Comparison of ENCODE assay signal across 1 cellular context in the genomic region with DNA sequence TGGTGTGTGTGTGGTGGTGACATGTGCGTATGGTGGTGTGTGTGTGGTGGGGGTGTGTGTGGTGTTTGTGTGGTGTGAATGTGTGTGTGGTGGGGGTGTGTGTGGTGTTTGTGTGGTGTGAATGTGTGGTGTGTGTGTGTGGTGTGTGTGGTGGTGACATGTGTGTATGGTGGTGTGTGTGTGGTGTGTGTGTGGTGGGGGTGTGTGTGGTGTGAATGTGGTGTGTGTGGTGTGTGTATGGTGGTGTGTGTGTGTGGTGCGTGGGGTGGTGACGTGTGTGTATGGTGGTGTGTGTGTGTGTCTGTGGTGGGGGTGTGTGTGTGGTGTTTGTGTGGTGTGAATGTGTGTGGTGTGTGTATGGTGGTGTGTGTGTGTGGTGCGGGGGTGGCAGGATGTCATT.
TF ChIP-seq lines count a peak whose summit lies in the region.

No MANE protein-coding gene starts in this region.

TF ChIP-seq in GM23338, 12 proteins besides CTCF, POLR2A, EP300 and RAD21:
- TF ChIP-seq ZNF331 (CRISPR knock-in tag; IDR thresholded peaks at IDR 0.05; ENCODE audit: low read depth): no peak
- TF ChIP-seq, protein P1, sequence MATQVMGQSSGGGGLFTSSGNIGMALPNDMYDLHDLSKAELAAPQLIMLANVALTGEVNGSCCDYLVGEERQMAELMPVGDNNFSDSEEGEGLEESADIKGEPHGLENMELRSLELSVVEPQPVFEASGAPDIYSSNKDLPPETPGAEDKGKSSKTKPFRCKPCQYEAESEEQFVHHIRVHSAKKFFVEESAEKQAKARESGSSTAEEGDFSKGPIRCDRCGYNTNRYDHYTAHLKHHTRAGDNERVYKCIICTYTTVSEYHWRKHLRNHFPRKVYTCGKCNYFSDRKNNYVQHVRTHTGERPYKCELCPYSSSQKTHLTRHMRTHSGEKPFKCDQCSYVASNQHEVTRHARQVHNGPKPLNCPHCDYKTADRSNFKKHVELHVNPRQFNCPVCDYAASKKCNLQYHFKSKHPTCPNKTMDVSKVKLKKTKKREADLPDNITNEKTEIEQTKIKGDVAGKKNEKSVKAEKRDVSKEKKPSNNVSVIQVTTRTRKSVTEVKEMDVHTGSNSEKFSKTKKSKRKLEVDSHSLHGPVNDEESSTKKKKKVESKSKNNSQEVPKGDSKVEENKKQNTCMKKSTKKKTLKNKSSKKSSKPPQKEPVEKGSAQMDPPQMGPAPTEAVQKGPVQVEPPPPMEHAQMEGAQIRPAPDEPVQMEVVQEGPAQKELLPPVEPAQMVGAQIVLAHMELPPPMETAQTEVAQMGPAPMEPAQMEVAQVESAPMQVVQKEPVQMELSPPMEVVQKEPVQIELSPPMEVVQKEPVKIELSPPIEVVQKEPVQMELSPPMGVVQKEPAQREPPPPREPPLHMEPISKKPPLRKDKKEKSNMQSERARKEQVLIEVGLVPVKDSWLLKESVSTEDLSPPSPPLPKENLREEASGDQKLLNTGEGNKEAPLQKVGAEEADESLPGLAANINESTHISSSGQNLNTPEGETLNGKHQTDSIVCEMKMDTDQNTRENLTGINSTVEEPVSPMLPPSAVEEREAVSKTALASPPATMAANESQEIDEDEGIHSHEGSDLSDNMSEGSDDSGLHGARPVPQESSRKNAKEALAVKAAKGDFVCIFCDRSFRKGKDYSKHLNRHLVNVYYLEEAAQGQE (IDR thresholded peaks at IDR 0.05; ENCODE audit: unreplicated experiment): no peak
- no peak for TF ChIP-seq EZH2phosphoT487 (IDR thresholded peaks at IDR 0.05; ENCODE audit: unreplicated experiment)
- TF ChIP-seq, protein P2, sequence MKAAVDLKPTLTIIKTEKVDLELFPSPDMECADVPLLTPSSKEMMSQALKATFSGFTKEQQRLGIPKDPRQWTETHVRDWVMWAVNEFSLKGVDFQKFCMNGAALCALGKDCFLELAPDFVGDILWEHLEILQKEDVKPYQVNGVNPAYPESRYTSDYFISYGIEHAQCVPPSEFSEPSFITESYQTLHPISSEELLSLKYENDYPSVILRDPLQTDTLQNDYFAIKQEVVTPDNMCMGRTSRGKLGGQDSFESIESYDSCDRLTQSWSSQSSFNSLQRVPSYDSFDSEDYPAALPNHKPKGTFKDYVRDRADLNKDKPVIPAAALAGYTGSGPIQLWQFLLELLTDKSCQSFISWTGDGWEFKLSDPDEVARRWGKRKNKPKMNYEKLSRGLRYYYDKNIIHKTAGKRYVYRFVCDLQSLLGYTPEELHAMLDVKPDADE (IDR thresholded peaks at IDR 0.05): no peak
- no peak for TF ChIP-seq CREB1 (CRISPR knock-in tag; IDR thresholded peaks at IDR 0.05; ENCODE audit: low read depth)
- TF ChIP-seq NANOG (IDR thresholded peaks at IDR 0.05; ENCODE audit: borderline replicate concordance): no peak
- no peak for TF ChIP-seq STAT1 (IDR thresholded peaks at IDR 0.05; ENCODE audit: unreplicated experiment)
- TF ChIP-seq EZH2 (IDR thresholded peaks at IDR 0.05; ENCODE audit: low read depth, unreplicated experiment): no peak
- TF ChIP-seq ZNF462 (CRISPR knock-in tag; IDR thresholded peaks at IDR 0.05): no peak
- TF ChIP-seq POLR2AphosphoS5 (IDR thresholded peaks at IDR 0.05; ENCODE audit: low read depth): no peak
- no peak for TF ChIP-seq ZNF114 (CRISPR knock-in tag; IDR thresholded peaks at IDR 0.05)
- no peak for TF ChIP-seq JUNB (IDR thresholded peaks at IDR 0.05; ENCODE audit: unreplicated experiment)
